Comparison of ENCODE assay signal across 1 cellular context in the genomic region with DNA sequence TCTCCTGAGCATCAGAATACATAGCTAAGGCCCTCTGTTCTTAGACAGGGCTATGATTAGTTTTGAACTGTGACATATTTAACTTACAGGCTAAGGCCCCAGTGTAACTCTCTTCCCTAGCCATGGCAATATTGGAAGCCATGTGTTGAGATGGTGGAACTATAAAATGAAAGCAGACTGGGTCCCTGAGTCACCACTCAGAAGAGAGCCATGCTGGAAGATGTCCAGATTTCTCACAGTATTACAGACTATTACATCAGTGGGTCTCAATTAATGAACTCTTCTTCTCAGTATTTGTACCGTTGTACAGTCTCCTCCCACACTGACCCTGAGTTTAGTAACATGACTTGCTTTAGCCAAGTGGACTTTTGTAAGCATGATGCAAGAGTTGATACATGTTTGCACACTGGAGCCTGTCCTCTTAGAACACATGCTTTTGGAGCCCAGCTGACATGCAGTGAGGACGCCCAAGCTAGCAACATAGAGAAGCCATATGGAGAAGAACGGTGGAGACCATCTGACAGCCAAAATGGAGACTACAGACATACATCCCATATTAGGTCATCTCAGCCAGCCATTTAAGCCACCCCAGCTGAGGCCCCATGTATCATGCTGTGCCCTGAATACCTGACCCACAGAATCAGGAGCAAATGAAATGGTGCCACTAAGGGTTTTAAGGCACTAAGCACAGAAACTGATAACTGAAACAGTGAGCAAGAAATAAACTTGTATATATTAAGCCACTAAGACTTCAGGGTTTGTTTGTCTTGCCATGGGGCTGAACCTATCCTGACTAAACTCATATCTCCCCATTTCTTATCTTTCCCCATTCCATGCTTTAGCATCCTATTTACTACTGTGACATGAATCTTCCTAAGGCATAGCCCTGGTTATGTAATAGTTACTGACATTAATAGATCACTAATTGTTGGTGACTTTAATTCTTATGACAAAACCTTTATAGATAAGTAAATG.
A peak's percentile ranks its signal among the peaks of the same experiment; 100 is the strongest.
TF ChIP-seq lines count a peak whose summit lies in the region.

No MANE protein-coding gene starts in this region.

TF ChIP-seq in HepG2, 621 proteins besides CTCF, POLR2A, EP300 and RAD21 (continued from another document and continues in another):
- TF ChIP-seq, protein P1, sequence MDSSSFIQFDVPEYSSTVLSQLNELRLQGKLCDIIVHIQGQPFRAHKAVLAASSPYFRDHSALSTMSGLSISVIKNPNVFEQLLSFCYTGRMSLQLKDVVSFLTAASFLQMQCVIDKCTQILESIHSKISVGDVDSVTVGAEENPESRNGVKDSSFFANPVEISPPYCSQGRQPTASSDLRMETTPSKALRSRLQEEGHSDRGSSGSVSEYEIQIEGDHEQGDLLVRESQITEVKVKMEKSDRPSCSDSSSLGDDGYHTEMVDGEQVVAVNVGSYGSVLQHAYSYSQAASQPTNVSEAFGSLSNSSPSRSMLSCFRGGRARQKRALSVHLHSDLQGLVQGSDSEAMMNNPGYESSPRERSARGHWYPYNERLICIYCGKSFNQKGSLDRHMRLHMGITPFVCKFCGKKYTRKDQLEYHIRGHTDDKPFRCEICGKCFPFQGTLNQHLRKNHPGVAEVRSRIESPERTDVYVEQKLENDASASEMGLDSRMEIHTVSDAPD (CRISPR knock-in tag; IDR thresholded peaks at IDR 0.05), result no peak
- TF ChIP-seq RELA (CRISPR knock-in tag; IDR thresholded peaks at IDR 0.05), result no peak
- TF ChIP-seq ZNF850 (CRISPR knock-in tag; conservative IDR thresholded peaks at IDR 0.05), result no peak
- TF ChIP-seq, protein P2, sequence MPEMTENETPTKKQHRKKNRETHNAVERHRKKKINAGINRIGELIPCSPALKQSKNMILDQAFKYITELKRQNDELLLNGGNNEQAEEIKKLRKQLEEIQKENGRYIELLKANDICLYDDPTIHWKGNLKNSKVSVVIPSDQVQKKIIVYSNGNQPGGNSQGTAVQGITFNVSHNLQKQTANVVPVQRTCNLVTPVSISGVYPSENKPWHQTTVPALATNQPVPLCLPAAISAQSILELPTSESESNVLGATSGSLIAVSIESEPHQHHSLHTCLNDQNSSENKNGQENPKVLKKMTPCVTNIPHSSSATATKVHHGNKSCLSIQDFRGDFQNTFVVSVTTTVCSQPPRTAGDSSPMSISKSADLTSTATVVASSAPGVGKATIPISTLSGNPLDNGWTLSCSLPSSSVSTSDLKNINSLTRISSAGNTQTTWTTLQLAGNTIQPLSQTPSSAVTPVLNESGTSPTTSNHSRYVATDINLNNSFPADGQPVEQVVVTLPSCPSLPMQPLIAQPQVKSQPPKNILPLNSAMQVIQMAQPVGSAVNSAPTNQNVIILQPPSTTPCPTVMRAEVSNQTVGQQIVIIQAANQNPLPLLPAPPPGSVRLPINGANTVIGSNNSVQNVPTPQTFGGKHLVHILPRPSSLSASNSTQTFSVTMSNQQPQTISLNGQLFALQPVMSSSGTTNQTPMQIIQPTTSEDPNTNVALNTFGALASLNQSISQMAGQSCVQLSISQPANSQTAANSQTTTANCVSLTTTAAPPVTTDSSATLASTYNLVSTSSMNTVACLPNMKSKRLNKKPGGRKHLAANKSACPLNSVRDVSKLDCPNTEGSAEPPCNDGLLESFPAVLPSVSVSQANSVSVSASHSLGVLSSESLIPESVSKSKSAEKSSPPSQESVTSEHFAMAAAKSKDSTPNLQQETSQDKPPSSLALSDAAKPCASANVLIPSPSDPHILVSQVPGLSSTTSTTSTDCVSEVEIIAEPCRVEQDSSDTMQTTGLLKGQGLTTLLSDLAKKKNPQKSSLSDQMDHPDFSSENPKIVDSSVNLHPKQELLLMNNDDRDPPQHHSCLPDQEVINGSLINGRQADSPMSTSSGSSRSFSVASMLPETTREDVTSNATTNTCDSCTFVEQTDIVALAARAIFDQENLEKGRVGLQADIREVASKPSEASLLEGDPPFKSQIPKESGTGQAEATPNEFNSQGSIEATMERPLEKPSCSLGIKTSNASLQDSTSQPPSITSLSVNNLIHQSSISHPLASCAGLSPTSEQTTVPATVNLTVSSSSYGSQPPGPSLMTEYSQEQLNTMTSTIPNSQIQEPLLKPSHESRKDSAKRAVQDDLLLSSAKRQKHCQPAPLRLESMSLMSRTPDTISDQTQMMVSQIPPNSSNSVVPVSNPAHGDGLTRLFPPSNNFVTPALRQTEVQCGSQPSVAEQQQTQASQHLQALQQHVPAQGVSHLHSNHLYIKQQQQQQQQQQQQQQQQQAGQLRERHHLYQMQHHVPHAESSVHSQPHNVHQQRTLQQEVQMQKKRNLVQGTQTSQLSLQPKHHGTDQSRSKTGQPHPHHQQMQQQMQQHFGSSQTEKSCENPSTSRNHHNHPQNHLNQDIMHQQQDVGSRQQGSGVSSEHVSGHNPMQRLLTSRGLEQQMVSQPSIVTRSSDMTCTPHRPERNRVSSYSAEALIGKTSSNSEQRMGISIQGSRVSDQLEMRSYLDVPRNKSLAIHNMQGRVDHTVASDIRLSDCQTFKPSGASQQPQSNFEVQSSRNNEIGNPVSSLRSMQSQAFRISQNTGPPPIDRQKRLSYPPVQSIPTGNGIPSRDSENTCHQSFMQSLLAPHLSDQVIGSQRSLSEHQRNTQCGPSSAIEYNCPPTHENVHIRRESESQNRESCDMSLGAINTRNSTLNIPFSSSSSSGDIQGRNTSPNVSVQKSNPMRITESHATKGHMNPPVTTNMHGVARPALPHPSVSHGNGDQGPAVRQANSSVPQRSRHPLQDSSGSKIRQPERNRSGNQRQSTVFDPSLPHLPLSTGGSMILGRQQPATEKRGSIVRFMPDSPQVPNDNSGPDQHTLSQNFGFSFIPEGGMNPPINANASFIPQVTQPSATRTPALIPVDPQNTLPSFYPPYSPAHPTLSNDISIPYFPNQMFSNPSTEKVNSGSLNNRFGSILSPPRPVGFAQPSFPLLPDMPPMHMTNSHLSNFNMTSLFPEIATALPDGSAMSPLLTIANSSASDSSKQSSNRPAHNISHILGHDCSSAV (CRISPR knock-in tag; IDR thresholded peaks at IDR 0.05; ENCODE audit: borderline replicate concordance), result no peak
- no peak for TF ChIP-seq SNAI1 (CRISPR knock-in tag; IDR thresholded peaks at IDR 0.05; ENCODE audit: borderline replicate concordance)
- no peak for TF ChIP-seq GZF1 (CRISPR knock-in tag; IDR thresholded peaks at IDR 0.05)
- TF ChIP-seq NONO (IDR thresholded peaks at IDR 0.05), result no peak
- TF ChIP-seq NONO (CRISPR knock-in tag; conservative IDR thresholded peaks at IDR 0.05), result no peak
- TF ChIP-seq, protein P3, sequence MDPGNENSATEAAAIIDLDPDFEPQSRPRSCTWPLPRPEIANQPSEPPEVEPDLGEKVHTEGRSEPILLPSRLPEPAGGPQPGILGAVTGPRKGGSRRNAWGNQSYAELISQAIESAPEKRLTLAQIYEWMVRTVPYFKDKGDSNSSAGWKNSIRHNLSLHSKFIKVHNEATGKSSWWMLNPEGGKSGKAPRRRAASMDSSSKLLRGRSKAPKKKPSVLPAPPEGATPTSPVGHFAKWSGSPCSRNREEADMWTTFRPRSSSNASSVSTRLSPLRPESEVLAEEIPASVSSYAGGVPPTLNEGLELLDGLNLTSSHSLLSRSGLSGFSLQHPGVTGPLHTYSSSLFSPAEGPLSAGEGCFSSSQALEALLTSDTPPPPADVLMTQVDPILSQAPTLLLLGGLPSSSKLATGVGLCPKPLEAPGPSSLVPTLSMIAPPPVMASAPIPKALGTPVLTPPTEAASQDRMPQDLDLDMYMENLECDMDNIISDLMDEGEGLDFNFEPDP (CRISPR knock-in tag; conservative IDR thresholded peaks at IDR 0.05), result no peak
- TF ChIP-seq, protein P4, sequence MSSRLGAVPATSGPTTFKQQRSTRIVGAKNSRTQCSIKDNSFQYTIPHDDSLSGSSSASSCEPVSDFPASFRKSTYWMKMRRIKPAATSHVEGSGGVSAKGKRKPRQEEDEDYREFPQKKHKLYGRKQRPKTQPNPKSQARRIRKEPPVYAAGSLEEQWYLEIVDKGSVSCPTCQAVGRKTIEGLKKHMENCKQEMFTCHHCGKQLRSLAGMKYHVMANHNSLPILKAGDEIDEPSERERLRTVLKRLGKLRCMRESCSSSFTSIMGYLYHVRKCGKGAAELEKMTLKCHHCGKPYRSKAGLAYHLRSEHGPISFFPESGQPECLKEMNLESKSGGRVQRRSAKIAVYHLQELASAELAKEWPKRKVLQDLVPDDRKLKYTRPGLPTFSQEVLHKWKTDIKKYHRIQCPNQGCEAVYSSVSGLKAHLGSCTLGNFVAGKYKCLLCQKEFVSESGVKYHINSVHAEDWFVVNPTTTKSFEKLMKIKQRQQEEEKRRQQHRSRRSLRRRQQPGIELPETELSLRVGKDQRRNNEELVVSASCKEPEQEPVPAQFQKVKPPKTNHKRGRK (CRISPR knock-in tag; IDR thresholded peaks at IDR 0.05), result no peak
- TF ChIP-seq ZNF777 (CRISPR knock-in tag; IDR thresholded peaks at IDR 0.05), result no peak
- TF ChIP-seq AGO2 (optimal IDR thresholded peaks at IDR 0.05; ENCODE audit: low read depth, low read length), result no peak
- no peak for TF ChIP-seq AHR (CRISPR knock-in tag; IDR thresholded peaks at IDR 0.05)
- TF ChIP-seq, protein P5, sequence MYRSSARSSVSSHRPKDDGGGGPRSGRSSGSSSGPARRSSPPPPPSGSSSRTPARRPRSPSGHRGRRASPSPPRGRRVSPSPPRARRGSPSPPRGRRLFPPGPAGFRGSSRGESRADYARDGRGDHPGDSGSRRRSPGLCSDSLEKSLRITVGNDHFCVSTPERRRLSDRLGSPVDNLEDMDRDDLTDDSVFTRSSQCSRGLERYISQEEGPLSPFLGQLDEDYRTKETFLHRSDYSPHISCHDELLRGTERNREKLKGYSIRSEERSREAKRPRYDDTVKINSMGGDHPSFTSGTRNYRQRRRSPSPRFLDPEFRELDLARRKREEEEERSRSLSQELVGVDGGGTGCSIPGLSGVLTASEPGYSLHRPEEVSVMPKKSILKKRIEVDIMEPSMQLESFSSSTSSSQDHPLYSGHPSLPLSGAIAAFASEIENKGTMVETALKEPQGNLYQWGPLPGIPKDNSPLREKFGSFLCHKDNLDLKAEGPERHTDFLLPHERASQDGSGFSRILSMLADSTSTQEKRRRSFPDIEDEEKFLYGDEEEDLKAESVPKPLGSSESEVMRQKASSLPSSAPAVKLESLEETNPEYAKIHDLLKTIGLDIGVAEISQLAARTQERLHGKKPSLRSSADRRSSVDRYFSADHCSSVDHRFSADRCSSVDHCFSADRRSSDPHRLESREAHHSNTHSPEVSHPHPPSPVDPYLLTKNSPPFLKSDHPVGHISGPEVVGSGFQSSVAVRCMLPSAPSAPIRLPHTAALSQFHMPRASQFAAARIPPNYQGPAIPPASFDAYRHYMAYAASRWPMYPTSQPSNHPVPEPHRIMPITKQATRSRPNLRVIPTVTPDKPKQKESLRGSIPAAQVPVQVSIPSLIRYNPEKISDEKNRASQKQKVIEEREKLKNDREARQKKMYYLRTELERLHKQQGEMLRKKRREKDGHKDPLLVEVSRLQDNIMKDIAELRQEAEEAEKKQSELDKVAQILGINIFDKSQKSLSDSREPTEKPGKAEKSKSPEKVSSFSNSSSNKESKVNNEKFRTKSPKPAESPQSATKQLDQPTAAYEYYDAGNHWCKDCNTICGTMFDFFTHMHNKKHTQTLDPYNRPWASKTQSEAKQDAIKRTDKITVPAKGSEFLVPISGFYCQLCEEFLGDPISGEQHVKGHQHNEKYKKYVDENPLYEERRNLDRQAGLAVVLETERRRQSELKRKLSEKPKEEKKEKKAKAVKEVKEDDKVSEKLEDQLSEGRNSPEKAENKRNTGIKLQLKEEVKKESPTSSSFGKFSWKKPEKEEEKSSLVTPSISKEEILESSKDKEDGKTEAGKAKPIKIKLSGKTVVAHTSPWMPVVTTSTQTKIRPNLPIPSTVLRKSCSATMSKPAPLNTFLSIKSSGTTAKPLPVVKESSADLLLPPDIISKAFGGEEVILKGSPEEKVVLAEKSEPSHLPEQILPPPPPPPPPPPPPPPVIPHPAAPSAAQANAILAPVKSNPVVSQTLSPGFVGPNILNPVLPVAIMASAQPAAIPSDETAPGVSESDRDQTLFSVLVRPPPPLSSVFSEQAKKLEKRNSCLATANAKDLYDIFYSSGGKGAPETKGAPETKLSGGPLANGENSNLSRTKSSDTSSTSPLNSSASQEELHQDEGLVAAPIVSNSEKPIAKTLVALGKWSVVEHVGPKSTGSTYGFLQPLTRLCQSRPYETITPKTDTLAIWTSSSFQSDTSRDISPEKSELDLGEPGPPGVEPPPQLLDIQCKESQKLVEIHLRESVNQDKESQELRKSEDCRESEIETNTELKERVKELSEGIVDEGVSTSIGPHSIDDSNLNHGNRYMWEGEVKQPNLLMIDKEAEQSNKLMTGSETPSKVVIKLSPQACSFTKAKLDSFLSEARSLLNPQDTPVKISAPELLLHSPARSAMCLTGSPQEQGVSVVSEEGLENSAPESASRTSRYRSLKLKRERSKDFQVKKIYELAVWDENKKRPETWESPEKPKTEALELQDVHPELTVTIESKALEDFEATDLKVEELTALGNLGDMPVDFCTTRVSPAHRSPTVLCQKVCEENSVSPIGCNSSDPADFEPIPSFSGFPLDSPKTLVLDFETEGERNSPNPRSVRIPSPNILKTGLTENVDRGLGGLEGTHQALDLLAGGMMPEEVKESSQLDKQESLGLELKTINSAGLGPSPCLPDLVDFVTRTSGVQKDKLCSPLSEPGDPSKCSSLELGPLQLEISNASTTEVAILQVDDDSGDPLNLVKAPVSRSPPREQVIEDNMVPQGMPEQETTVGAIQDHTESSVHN (CRISPR knock-in tag; IDR thresholded peaks at IDR 0.05), result no peak
- no peak for TF ChIP-seq ZNF747 (CRISPR knock-in tag; IDR thresholded peaks at IDR 0.05; ENCODE audit: borderline replicate concordance)
- TF ChIP-seq ZNF354B (CRISPR knock-in tag; IDR thresholded peaks at IDR 0.05), result no peak
- TF ChIP-seq ZNF251 (CRISPR knock-in tag; IDR thresholded peaks at IDR 0.05), result no peak
- TF ChIP-seq, protein P6, sequence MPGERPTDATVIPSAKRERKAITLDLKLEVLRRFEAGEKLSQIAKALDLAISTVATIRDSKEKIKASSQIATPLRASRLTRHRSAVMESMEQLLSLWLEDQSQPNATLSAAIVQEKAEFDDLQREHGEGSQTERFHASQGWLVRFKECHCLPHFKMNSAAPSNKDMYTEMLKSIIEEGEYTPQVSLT (CRISPR knock-in tag; IDR thresholded peaks at IDR 0.05; ENCODE audit: borderline replicate concordance, low read depth), result no peak
- no peak; the same call in 1 of the 2 replicates for TF ChIP-seq ZNF232 (CRISPR knock-in tag; IDR thresholded peaks at IDR 0.05; ENCODE audit: borderline replicate concordance)
- TF ChIP-seq ATF7-NPFF (CRISPR knock-in tag; IDR thresholded peaks at IDR 0.05; ENCODE audit: low read depth), result no peak
- peak; percentile 90; the same call in 1 of the 2 replicates for TF ChIP-seq NFIC (IDR thresholded peaks at IDR 0.05; ENCODE audit: low read length)
- TF ChIP-seq KLF9 (CRISPR knock-in tag; IDR thresholded peaks at IDR 0.05; ENCODE audit: low read depth), result no peak
- peak; percentile 48; the same call in 1 of the 2 replicates for TF ChIP-seq TBX3 (IDR thresholded peaks at IDR 0.05; ENCODE audit: borderline replicate concordance)
- TF ChIP-seq, protein P7, sequence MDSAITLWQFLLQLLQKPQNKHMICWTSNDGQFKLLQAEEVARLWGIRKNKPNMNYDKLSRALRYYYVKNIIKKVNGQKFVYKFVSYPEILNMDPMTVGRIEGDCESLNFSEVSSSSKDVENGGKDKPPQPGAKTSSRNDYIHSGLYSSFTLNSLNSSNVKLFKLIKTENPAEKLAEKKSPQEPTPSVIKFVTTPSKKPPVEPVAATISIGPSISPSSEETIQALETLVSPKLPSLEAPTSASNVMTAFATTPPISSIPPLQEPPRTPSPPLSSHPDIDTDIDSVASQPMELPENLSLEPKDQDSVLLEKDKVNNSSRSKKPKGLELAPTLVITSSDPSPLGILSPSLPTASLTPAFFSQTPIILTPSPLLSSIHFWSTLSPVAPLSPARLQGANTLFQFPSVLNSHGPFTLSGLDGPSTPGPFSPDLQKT (CRISPR knock-in tag; IDR thresholded peaks at IDR 0.05; ENCODE audit: borderline replicate concordance), result no peak
- TF ChIP-seq MATR3 (CRISPR knock-in tag; IDR thresholded peaks at IDR 0.05), result no peak
- no peak for TF ChIP-seq ZNF569 (CRISPR knock-in tag; IDR thresholded peaks at IDR 0.05; ENCODE audit: borderline replicate concordance)
- TF ChIP-seq TCF7L2 (IDR thresholded peaks at IDR 0.05; ENCODE audit: low read depth, low read length), result no peak
- no peak for TF ChIP-seq KLF15 (CRISPR knock-in tag; IDR thresholded peaks at IDR 0.05; ENCODE audit: borderline replicate concordance)
- peak; percentile 78 for TF ChIP-seq KDM1A (CRISPR knock-in tag; IDR thresholded peaks at IDR 0.05)
- TF ChIP-seq RFXAP (CRISPR knock-in tag; IDR thresholded peaks at IDR 0.05; ENCODE audit: borderline replicate concordance), result peak; percentile 64; the same call in 1 of the 2 replicates
